In the genomic region with DNA sequence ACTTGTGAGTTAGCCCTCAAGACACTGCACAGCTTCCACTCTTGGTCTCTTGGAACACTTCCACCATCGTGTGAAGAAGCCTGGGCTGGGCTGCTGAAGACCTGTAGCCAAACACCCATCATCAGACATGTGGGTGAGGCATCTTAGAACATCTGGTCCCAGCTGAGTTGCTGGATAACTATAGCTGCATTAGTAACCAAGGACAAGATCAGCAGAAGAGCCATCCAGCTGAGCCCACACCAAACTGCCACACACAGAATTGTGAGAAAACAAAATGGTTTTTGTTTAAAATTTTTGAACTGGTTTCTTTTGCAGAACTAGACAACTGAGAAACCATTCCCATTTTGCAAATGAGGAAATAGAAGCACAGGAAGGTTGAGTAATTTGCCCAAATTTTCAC, we compare ENCODE assay signal across 3 cellular contexts.
A peak's percentile ranks its signal among the peaks of the same experiment; 100 is the strongest.
TF ChIP-seq lines count a peak whose summit lies in the region.

No MANE protein-coding gene starts in this region.

TF ChIP-seq in A549, 52 proteins besides CTCF, POLR2A, EP300 and RAD21 (continued from another document):
- TF ChIP-seq, protein P1, sequence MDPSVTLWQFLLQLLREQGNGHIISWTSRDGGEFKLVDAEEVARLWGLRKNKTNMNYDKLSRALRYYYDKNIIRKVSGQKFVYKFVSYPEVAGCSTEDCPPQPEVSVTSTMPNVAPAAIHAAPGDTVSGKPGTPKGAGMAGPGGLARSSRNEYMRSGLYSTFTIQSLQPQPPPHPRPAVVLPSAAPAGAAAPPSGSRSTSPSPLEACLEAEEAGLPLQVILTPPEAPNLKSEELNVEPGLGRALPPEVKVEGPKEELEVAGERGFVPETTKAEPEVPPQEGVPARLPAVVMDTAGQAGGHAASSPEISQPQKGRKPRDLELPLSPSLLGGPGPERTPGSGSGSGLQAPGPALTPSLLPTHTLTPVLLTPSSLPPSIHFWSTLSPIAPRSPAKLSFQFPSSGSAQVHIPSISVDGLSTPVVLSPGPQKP (IDR thresholded peaks at IDR 0.05; ENCODE audit: low read depth, low read length) = no peak
- no peak for TF ChIP-seq HDAC2 (IDR thresholded peaks at IDR 0.05)

TF ChIP-seq in HEK293, 187 proteins besides CTCF, POLR2A, EP300 and RAD21:
- TF ChIP-seq, protein P2, sequence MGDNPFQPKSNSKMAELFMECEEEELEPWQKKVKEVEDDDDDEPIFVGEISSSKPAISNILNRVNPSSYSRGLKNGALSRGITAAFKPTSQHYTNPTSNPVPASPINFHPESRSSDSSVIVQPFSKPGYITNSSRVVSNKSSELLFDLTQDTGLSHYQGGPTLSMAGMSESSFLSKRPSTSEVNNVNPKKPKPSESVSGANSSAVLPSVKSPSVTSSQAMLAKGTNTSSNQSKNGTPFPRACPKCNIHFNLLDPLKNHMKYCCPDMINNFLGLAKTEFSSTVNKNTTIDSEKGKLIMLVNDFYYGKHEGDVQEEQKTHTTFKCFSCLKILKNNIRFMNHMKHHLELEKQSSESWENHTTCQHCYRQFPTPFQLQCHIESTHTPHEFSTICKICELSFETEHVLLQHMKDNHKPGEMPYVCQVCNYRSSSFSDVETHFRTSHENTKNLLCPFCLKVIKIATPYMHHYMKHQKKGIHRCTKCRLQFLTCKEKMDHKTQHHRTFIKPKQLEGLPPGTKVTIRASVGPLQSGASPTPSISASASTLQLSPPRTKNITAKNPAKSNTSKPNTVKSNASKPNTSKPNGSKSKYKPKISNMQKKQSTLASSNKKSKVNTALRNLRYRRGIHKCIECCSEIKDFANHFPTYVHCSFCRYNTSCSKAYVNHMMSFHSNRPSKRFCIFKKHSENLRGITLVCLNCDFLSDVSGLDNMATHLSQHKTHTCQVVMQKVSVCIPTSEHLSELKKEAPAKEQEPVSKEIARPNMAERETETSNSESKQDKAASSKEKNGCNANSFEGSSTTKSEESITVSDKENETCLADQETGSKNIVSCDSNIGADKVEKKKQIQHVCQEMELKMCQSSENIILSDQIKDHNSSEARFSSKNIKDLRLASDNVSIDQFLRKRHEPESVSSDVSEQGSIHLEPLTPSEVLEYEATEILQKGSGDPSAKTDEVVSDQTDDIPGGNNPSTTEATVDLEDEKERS (tag by site-specific recombination; IDR thresholded peaks at IDR 0.05) = no peak
- peak; percentile 57; the same call in 1 of the 2 replicates for TF ChIP-seq TRIM28 (IDR thresholded peaks at IDR 0.05; ENCODE audit: borderline replicate concordance, low read length)
- TF ChIP-seq SETDB1 (IDR thresholded peaks at IDR 0.05; ENCODE audit: insufficient read length, low read length) = peak; percentile 40
- TF ChIP-seq ZNF391 (tag by site-specific recombination; IDR thresholded peaks at IDR 0.05; ENCODE audit: borderline replicate concordance, low read depth) = no peak
- TF ChIP-seq, protein P3, sequence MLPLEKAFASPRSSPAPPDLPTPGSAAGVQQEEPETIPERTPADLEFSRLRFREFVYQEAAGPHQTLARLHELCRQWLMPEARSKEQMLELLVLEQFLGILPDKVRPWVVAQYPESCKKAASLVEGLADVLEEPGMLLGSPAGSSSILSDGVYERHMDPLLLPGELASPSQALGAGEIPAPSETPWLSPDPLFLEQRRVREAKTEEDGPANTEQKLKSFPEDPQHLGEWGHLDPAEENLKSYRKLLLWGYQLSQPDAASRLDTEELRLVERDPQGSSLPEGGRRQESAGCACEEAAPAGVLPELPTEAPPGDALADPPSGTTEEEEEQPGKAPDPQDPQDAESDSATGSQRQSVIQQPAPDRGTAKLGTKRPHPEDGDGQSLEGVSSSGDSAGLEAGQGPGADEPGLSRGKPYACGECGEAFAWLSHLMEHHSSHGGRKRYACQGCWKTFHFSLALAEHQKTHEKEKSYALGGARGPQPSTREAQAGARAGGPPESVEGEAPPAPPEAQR (tag by site-specific recombination; IDR thresholded peaks at IDR 0.05) = no peak

TF ChIP-seq in HepG2, 621 proteins besides CTCF, POLR2A, EP300 and RAD21:
- TF ChIP-seq, protein P4, sequence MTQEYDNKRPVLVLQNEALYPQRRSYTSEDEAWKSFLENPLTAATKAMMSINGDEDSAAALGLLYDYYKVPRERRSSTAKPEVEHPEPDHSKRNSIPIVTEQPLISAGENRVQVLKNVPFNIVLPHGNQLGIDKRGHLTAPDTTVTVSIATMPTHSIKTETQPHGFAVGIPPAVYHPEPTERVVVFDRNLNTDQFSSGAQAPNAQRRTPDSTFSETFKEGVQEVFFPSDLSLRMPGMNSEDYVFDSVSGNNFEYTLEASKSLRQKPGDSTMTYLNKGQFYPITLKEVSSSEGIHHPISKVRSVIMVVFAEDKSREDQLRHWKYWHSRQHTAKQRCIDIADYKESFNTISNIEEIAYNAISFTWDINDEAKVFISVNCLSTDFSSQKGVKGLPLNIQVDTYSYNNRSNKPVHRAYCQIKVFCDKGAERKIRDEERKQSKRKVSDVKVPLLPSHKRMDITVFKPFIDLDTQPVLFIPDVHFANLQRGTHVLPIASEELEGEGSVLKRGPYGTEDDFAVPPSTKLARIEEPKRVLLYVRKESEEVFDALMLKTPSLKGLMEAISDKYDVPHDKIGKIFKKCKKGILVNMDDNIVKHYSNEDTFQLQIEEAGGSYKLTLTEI (CRISPR knock-in tag; conservative IDR thresholded peaks at IDR 0.05) = no peak
- peak; percentile 99 for TF ChIP-seq ZNF331 (CRISPR knock-in tag; IDR thresholded peaks at IDR 0.05)
